In the genomic region with DNA sequence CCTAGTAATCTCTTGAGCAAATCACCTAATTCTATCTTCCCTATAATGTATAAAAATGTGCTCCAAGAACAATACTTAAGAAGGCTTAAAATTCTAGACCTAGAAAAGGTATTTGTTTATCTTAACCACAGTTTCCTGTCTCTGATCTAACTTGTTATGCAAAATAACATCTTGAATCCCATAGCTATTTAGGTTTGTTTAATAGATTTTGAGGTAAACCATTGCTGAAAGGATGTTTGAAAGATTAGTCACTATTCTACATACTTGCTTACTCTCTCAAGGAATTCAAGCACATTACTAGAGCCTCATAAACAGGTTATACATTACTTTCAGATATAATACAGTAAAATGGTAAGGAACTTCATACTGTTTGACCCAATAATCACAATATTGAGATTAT, we compare ENCODE assay signal across 36 cellular contexts. TPM values are rescaled to one million over a fixed set of nuclear protein-coding genes. Genes with fewer than 3 reads are reported as not detected.
DNase-seq lines count a peak whose midpoint lies in the region; ATAC-seq, FAIRE-seq and TF ChIP-seq lines count a peak whose summit lies in the region.
"Had no signal": no experiment of that assay in that cellular context is flagged by ENCODE, and none has a peak within 500 bp of the region (broad histone marks: within the 10 kb centered on the region; RNA-seq: fewer than 3 reads in every experiment).

No MANE protein-coding gene starts in this region.

- H3K4me1 Mint-ChIP-seq in astrocyte (ENCODE audit: low read depth, unreplicated experiment) (peaks cover 29% of the 10 kb centered on the region), CD14-positive monocyte (no peaks in the 10 kb centered on the region)
- H3K4me1 Mint-ChIP-seq: activated naive CD4-positive, alpha-beta T cell treated with anti-CD3 and anti-CD28 coated beads, Interleukin-2, amount 50 U/mL, for 24 hours; central memory CD8-positive, alpha-beta T cell had no signal

- H3K36me3 Mint-ChIP-seq in astrocyte (ENCODE audit: low read depth, unreplicated experiment) (no peaks in the 10 kb centered on the region), CD14-positive monocyte (no peaks in the 10 kb centered on the region)
- H3K36me3 Mint-ChIP-seq: activated naive CD4-positive, alpha-beta T cell treated with anti-CD3 and anti-CD28 coated beads, Interleukin-2, amount 50 U/mL, for 24 hours had no signal

- no peaks in the 10 kb centered on the region for H3K36me3 ChIP-seq in astrocyte (ENCODE audit: insufficient read depth, low read length)
- no peaks in the 10 kb centered on the region for H3K36me3 ChIP-seq in kidney epithelial cell (ENCODE audit: control insufficient read depth, insufficient read depth, low read length)
- H3K36me3 ChIP-seq: heart right ventricle, left lung, pancreas, right atrium auricular region, uterus had no signal

- H4K20me1 ChIP-seq in astrocyte (ENCODE audit: insufficient read depth, low read length) = no peaks in the 10 kb centered on the region

- H3K27me3 ChIP-seq in astrocyte (ENCODE audit: insufficient read depth, low read length) (no peaks in the 10 kb centered on the region), kidney epithelial cell (ENCODE audit: control insufficient read depth, insufficient read depth, low read length) (no peaks in the 10 kb centered on the region)
- H3K27me3 ChIP-seq: dorsolateral prefrontal cortex, left lung, pancreas, right atrium auricular region, testis, uterus had no signal

- H3K27ac ChIP-seq in astrocyte (ENCODE audit: low read depth, low read length) = no peak overlapping the region
- H3K27ac ChIP-seq: heart right ventricle, left lung, pancreas, right atrium auricular region, testis, uterus had no signal

- peaks cover 13% of the 10 kb centered on the region for H3K4me1 ChIP-seq in astrocyte (ENCODE audit: insufficient read depth, low read length)
- H3K4me1 ChIP-seq: heart right ventricle, left lung, right atrium auricular region, testis, uterus had no signal

- FAIRE-seq in astrocyte (lab: Jason Lieb, UNC) = no peak
- FAIRE-seq: A204.1, HTR-8/SVneo, pancreas had no signal

- TF ChIP-seq CTCF in astrocyte (IDR thresholded peaks at IDR 0.05; ENCODE audit: insufficient read depth, low read depth, low read length) = no peak
- TF ChIP-seq CTCF in kidney epithelial cell (IDR thresholded peaks at IDR 0.05; ENCODE audit: insufficient read depth, low read length, poor library complexity, severe bottlenecking) = no peak
- no peak for TF ChIP-seq CTCF in CD14-positive monocyte (IDR thresholded peaks at IDR 0.05)

- H2AFZ ChIP-seq in astrocyte (ENCODE audit: low read depth, low read length) = no peak overlapping the region

- H3K27ac Mint-ChIP-seq in astrocyte (ENCODE audit: unreplicated experiment) (peak overlapping the region; percentile 51), CD14-positive monocyte (no peak overlapping the region)
- H3K27ac Mint-ChIP-seq: activated naive CD4-positive, alpha-beta T cell treated with anti-CD3 and anti-CD28 coated beads, Interleukin-2, amount 50 U/mL, for 24 hours; activated T-helper 17 cell treated with anti-CD3 and anti-CD28 coated beads, Interleukin-2, amount 50 U/mL, for 72 hours; HFFc6; nephron had no signal

- no peaks in the 10 kb centered on the region for H3K27me3 Mint-ChIP-seq in astrocyte (ENCODE audit: low read depth, unreplicated experiment)
- peaks cover 0 to 3% (median 2%) of the 10 kb centered on the region in 3 donors for H3K27me3 Mint-ChIP-seq in CD14-positive monocyte (ENCODE audit: low read depth in 3 of 3)
- H3K27me3 Mint-ChIP-seq: activated T-helper 17 cell treated with anti-CD3 and anti-CD28 coated beads, Interleukin-2, amount 50 U/mL, for 72 hours; central memory CD8-positive, alpha-beta T cell had no signal

- DNase-seq in Caki2 (ENCODE audit: low read depth) (peak; percentile 67), astrocyte (ENCODE audit: low read depth) (peak; percentile 69), kidney epithelial cell (ENCODE audit: low read depth) (peak; percentile 63), COLO668 (lab: John Stamatoyannopoulos, UW; ENCODE audit: unreplicated experiment) (no peak), CD14-positive monocyte (ENCODE audit: low spot score) (no peak)
- DNase-seq in Jurkat, Clone E6-1 (ENCODE audit: low read depth, low spot score) = peak; percentile 58
- DNase-seq: activated CD4-positive, alpha-beta T cell treated with anti-CD3 and anti-CD28 coated beads, Interleukin-2, amount 50 U/mL, for 48 hours; activated CD4-positive, CD25-positive, alpha-beta regulatory T cell; activated CD8-positive, alpha-beta memory T cell treated with anti-CD3 and anti-CD28 coated beads, Interleukin-2, amount 50 U/mL, for 4 hours; dorsolateral prefrontal cortex; erythroblast; heart right ventricle; HFFc6; Karpas-422; left lung; NCI-H1048; NCI-H187 treated with DMSO at 0.1 percent for 48 hours; NCI-H2227 treated with DMSO at 0.1 percent for 48 hours; NCI-H69; pancreas; RPMI8226; stimulated activated CD4-positive, alpha-beta T cell treated with anti-CD3 and anti-CD28 coated beads, Interleukin-4, amount 100 ng/mL, for 4 hours; stimulated activated naive CD4-positive, alpha-beta T cell; T1000; testis; uterus had no signal

- intact Hi-C loops in CD14-positive monocyte (cut with micrococcal nuclease) = no loop called here

- H3K9ac ChIP-seq in astrocyte (ENCODE audit: low read length) = no peak overlapping the region

- ATAC-seq in HG03565 (IDR thresholded peaks at IDR 0.05; ENCODE audit: unreplicated experiment) (no peak), HG03469 (IDR thresholded peaks at IDR 0.05; ENCODE audit: unreplicated experiment) (no peak)
- ATAC-seq: activated T-helper 17 cell treated with anti-CD3 and anti-CD28 coated beads, Interleukin-2, amount 50 U/mL, for 72 hours; heart right ventricle; left lung; pancreas had no signal

- no peak overlapping the region for H3K4me2 ChIP-seq in astrocyte (ENCODE audit: low read length)

- no peaks in the 10 kb centered on the region for H3K9me3 ChIP-seq in astrocyte (ENCODE audit: insufficient read depth, low read depth, low read length)
- H3K9me3 ChIP-seq: heart right ventricle, left lung, pancreas, right atrium auricular region, testis, uterus had no signal

- in situ Hi-C loops in Caki2 (cut with HindIII; ENCODE audit: low pct_unique_long_range_greater_than_20kb, low sequenced_read_pairs) = no loop called here

- H3K4me3 ChIP-seq in Jurkat, Clone E6-1 (ENCODE audit: low read length) = no peak overlapping the region
- H3K4me3 ChIP-seq in astrocyte (ENCODE audit: insufficient read depth, low read depth, low read length) (no peak overlapping the region), kidney epithelial cell (ENCODE audit: low read depth, low read length) (no peak overlapping the region)
- H3K4me3 ChIP-seq: dorsolateral prefrontal cortex, heart right ventricle, left lung, pancreas, right atrium auricular region, testis, uterus had no signal

- no peaks in the 10 kb centered on the region for H3K9me3 Mint-ChIP-seq in astrocyte (ENCODE audit: unreplicated experiment)
- no peaks in the 10 kb centered on the region for H3K9me3 Mint-ChIP-seq in CD14-positive monocyte
- H3K9me3 Mint-ChIP-seq: activated naive CD4-positive, alpha-beta T cell treated with anti-CD3 and anti-CD28 coated beads, Interleukin-2, amount 50 U/mL, for 24 hours; activated T-helper 17 cell treated with anti-CD3 and anti-CD28 coated beads, Interleukin-2, amount 50 U/mL, for 72 hours; nephron had no signal

- H3K4me3 Mint-ChIP-seq in astrocyte (ENCODE audit: unreplicated experiment) = no peak overlapping the region
- H3K4me3 Mint-ChIP-seq in CD14-positive monocyte = no peak overlapping the region
- H3K4me3 Mint-ChIP-seq: activated naive CD4-positive, alpha-beta T cell treated with anti-CD3 and anti-CD28 coated beads, Interleukin-2, amount 50 U/mL, for 24 hours; activated T-helper 17 cell treated with anti-CD3 and anti-CD28 coated beads, Interleukin-2, amount 50 U/mL, for 72 hours; central memory CD8-positive, alpha-beta T cell; HFFc6; nephron had no signal

- no peaks in the 10 kb centered on the region for H3K79me2 ChIP-seq in astrocyte (ENCODE audit: insufficient read depth, low read length)

RNA-seq across cellular contexts. Expression of a gene that starts 13.0 kb away (rescaled TPM):
- total RNA-seq in Caki2 (2014; rRNA removed; shearing (Covaris generic); ENCODE audit: low replicate concordance) = not detected in 2 replicates
- not detected for polyA plus RNA-seq in Jurkat, Clone E6-1 (2012; ENCODE audit: insufficient read depth, insufficient read length)
- total RNA-seq in astrocyte = 0.43 TPM in 1 of 2 replicates, not detected in the other
- 0.13 TPM in 1 of 2 replicates, not detected in the other for total RNA-seq in kidney epithelial cell
- not detected for polyA plus RNA-seq in CD14-positive monocyte
- total RNA-seq: fibroblast of villous mesenchyme, heart right ventricle, HFFc6, left lung, right atrium auricular region had no signal
- polyA plus RNA-seq: heart right ventricle had no signal

Comparison
In these comparisons a context has a peak if more than half of its experiments do, and no peak if none do; other contexts are left out.
1. DNase-seq: peak in Caki2 (single experiment), Jurkat, Clone E6-1 (single experiment), astrocyte (single experiment) and kidney epithelial cell (single experiment); none in COLO668 (single experiment) and CD14-positive monocyte (single experiment).